ENCODE assay signal across 8 cellular contexts in genomic region chr2:233952335-233952734, GRCh38. TPM values are rescaled to one million over a fixed set of nuclear protein-coding genes. Genes with fewer than 3 reads are reported as not detected.
"Had no signal": no experiment of that assay in that cellular context is flagged by ENCODE, and none has a peak within 500 bp of the region (broad histone marks: within the 10 kb centered on the region; RNA-seq: fewer than 3 reads in every experiment).

No MANE protein-coding gene starts in this region.

- H3K4me1 ChIP-seq: HAP-1 had no signal

- H3K27ac ChIP-seq: GM23248, HL-60 had no signal

- H3K4me1 Mint-ChIP-seq: IgD-negative memory B cell had no signal

- H3K27ac Mint-ChIP-seq: IgD-negative memory B cell had no signal

- H3K36me3 Mint-ChIP-seq: IgD-negative memory B cell had no signal

- H3K9me3 ChIP-seq: HAP-1 had no signal

- H3K36me3 ChIP-seq: HAP-1 had no signal

- H3K9ac ChIP-seq: GM23248 had no signal

- H3K4me3 Mint-ChIP-seq: IgD-negative memory B cell had no signal

- DNase-seq: GM23248, GOT3, H7, KBM-7 had no signal

- H2AFZ ChIP-seq: GM23248 had no signal

- H3K4me3 ChIP-seq: GM23248, HAP-1 had no signal

RNA-seq across cellular contexts. Expression of gene TRPM8, which starts 35.2 kb away (rescaled TPM):
- total RNA-seq: GM23248, HepG2 had no signal
- polyA plus RNA-seq: GM23248, IgD-negative memory B cell had no signal
